ENCODE assay signal across 8 cellular contexts in the genomic region with DNA sequence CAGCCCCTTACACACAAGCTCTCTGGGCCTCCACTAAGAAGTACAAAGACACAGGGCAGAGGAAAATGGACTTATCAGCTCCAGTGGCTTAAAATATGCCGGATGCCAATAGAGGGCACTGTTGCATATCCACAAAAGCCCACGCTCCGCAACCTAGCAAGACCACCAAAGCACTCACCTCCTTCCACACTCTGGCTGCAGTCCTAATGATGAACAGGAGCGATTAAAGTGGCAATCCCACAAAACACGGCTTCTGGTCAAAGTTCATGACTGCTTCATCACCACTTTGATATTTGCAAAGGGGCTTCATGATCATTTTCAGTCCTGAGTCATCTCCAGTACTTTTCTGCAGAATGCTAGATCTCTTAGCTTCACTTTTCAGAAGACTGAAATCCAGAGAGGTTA.
A peak's percentile ranks its signal among the peaks of the same experiment; 100 is the strongest.
DNase-seq lines count a peak whose midpoint lies in the region; ATAC-seq and TF ChIP-seq lines count a peak whose summit lies in the region.

No MANE protein-coding gene starts in this region.

- ATAC-seq in GM21737 (IDR thresholded peaks at IDR 0.05; ENCODE audit: unreplicated experiment): no peak
- ATAC-seq in GM18861 (IDR thresholded peaks at IDR 0.05; ENCODE audit: unreplicated experiment): no peak
- no peak for ATAC-seq in HG03095 (IDR thresholded peaks at IDR 0.05; ENCODE audit: unreplicated experiment)

- H3K27me3 Mint-ChIP-seq in HFFc6 (ENCODE audit: insufficient read depth): peaks cover 1% of the 10 kb centered on the region; the same call in 1 of the 2 replicates

- no peak overlapping the region for H3K27ac Mint-ChIP-seq in HFFc6

- peak; percentile 63 for DNase-seq in Caki2 (ENCODE audit: low read depth)
- DNase-seq in HFFc6: peak; percentile 52
- DNase-seq in UCSD-AML1 (lab: John Stamatoyannopoulos, UW; ENCODE audit: unreplicated experiment): peak; percentile 25
- DNase-seq in left ventricle myocardium inferior: no peak

- TF ChIP-seq CTCF in HFFc6 (IDR thresholded peaks at IDR 0.05): peak; percentile 77
- peak; percentile 73 for TF ChIP-seq CTCF in left ventricle myocardium inferior (IDR thresholded peaks at IDR 0.05; ENCODE audit: borderline replicate concordance)

- H3K4me3 Mint-ChIP-seq in HFFc6: no peak overlapping the region; the same call in 1 of the 2 replicates

- no peaks in the 10 kb centered on the region for H3K27me3 ChIP-seq in left ventricle myocardium inferior (ENCODE audit: low read depth)

- H3K4me1 ChIP-seq in left ventricle myocardium inferior: peaks cover 45% of the 10 kb centered on the region

- peaks cover 60% of the 10 kb centered on the region for H3K4me1 Mint-ChIP-seq in HFFc6 (ENCODE audit: low read depth)

- H3K36me3 Mint-ChIP-seq in HFFc6 (ENCODE audit: low read depth): no peaks in the 10 kb centered on the region

- no peaks in the 10 kb centered on the region for H3K36me3 ChIP-seq in left ventricle myocardium inferior

- no peaks in the 10 kb centered on the region for H3K9me3 ChIP-seq in left ventricle myocardium inferior (replicated peaks)

- no peak overlapping the region for H3K4me3 ChIP-seq in left ventricle myocardium inferior
- no peak overlapping the region for H3K4me3 ChIP-seq in skin epidermis

- H3K27ac ChIP-seq in left ventricle myocardium inferior (replicated peaks) (peak overlapping the region; percentile 37), skin epidermis (peak overlapping the region in 14 of 21 experiments; percentile 9 to 86 (median 53))

- in situ Hi-C loops in Caki2 (cut with HindIII; ENCODE audit: low pct_unique_long_range_greater_than_20kb, low sequenced_read_pairs): no loop called here

- H3K9me3 Mint-ChIP-seq in HFFc6: no peaks in the 10 kb centered on the region

- intact Hi-C loops in left ventricle myocardium inferior (cut with micrococcal nuclease): no loop called here
